Comparison of ENCODE assay signal across 15 cellular contexts in the genomic region with DNA sequence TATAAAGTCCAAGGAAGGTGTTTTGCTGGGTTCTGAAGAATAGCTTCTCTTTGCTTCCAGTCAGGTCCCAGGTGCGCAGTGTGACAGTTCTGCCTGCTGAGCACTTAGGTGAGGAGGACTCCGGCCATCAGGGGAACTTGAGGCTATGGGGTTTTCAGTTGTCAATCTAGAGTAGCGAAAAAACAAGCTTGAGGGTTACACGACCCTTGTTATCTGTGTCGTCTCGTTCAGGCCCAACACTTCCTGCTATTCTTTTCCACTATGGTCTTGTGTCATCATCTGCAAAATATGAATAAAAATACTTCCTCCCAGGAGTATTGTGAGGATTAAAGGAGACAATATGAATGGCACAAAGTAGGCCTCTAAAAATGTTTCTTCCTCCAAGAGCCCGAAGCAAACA. TPM values are rescaled to one million over a fixed set of nuclear protein-coding genes. Genes with fewer than 3 reads are reported as not detected.
DNase-seq lines count a peak whose midpoint lies in the region; ATAC-seq, FAIRE-seq and TF ChIP-seq lines count a peak whose summit lies in the region.
"Had no signal": no experiment of that assay in that cellular context is flagged by ENCODE, and none has a peak within 500 bp of the region (broad histone marks: within the 10 kb centered on the region; RNA-seq: fewer than 3 reads in every experiment).

No MANE protein-coding gene starts in this region.

- DNase-seq in GF-D8 (lab: John Stamatoyannopoulos, UW) = peak; percentile 55
- peak; percentile 54 for DNase-seq in NB4 (ENCODE audit: low read depth)
- DNase-seq in trophoblast cell = no peak
- no peak for DNase-seq in HFFc6
- no peak for DNase-seq in RWPE1 (ENCODE audit: low spot score)
- no peak for DNase-seq in HTR-8/SVneo (ENCODE audit: insufficient read length, low spot score)
- DNase-seq: H9; IMR-90; mesenchymal stem cell; NCI-H2171 treated with DMSO at 0.1 percent for 48 hours; nucleus accumbens; small intestine; stimulated activated naive CD4-positive, alpha-beta T cell treated with Interleukin-2 at 50 U/mL for 16 hours had no signal

- H2AK5ac ChIP-seq in trophoblast cell (ENCODE audit: low read length) = no peak overlapping the region

- no peak overlapping the region for H3K4ac ChIP-seq in trophoblast cell (ENCODE audit: low read depth, low read length)

- H3K79me1 ChIP-seq in trophoblast cell (ENCODE audit: low read length) = peaks cover 4% of the 10 kb centered on the region

- H3K27ac Mint-ChIP-seq in HFFc6 = no peak overlapping the region

- peak overlapping the region; percentile 60 for H3K23ac ChIP-seq in trophoblast cell (ENCODE audit: low read length)

- no peak for FAIRE-seq in HTR-8/SVneo (lab: Jason Lieb, UNC)
- FAIRE-seq: small intestine had no signal

- ATAC-seq in HG03442 (IDR thresholded peaks at IDR 0.05; ENCODE audit: unreplicated experiment) = no peak

- H2AFZ ChIP-seq in trophoblast cell (ENCODE audit: insufficient read depth, low read length, poor library complexity) = no peak overlapping the region

- H4K12ac ChIP-seq in trophoblast cell (ENCODE audit: low read depth, low read length) = no peak overlapping the region

- no peaks in the 10 kb centered on the region for H3K79me2 ChIP-seq in trophoblast cell (ENCODE audit: control insufficient read depth, insufficient read depth, low read length, poor library complexity)

- H3K4me1 ChIP-seq in esophagus (ENCODE audit: control insufficient read depth in 2 of 2, insufficient read depth in 2 of 2, low read length in 1 of 2) = peaks cover 9 to 18% of the 10 kb centered on the region in 2 donors
- H3K4me1 ChIP-seq in trophoblast cell (ENCODE audit: control insufficient read depth in 1 of 2, insufficient read depth in 2 of 2, low read length in 2 of 2) = peaks cover 3 to 8% of the 10 kb centered on the region in 2 experiments

- no peaks in the 10 kb centered on the region for H3K36me3 Mint-ChIP-seq in HFFc6 (ENCODE audit: low read depth)

- H4K91ac ChIP-seq in trophoblast cell (ENCODE audit: low read depth, low read length) = no peak overlapping the region

- peaks cover 2% of the 10 kb centered on the region for H3K27me3 Mint-ChIP-seq in HFFc6 (ENCODE audit: insufficient read depth)

- H3K36me3 ChIP-seq in esophagus (ENCODE audit: control insufficient read depth in 2 of 2, insufficient read depth in 2 of 2, low read length in 1 of 2) = no peaks in the 10 kb centered on the region
- H3K36me3 ChIP-seq in trophoblast cell (ENCODE audit: control insufficient read depth in 1 of 2, insufficient read depth in 2 of 2, low read length in 2 of 2) = no peaks in the 10 kb centered on the region

- H3K4me2 ChIP-seq in trophoblast cell (ENCODE audit: low read length) = no peak overlapping the region

- H3K9me3 ChIP-seq in esophagus (ENCODE audit: control insufficient read depth in 2 of 2, insufficient read depth in 1 of 2, low read depth in 1 of 2, low read length in 1 of 2) = no peaks in the 10 kb centered on the region
- H3K9me3 ChIP-seq in trophoblast cell (ENCODE audit: insufficient read depth, low read depth, low read length) = no peaks in the 10 kb centered on the region

- no peak overlapping the region for H3K4me3 ChIP-seq in NB4 (ENCODE audit: low read depth, low read length)
- no peak overlapping the region for H3K4me3 ChIP-seq in esophagus (ENCODE audit: low read depth in 1 of 2, low read length in 2 of 2)
- no peak overlapping the region for H3K4me3 ChIP-seq in trophoblast cell (ENCODE audit: low read depth, low read length)

- no peak overlapping the region for H2BK5ac ChIP-seq in trophoblast cell (ENCODE audit: low read depth, low read length, poor library complexity)

- H3K4me1 Mint-ChIP-seq in HFFc6 (ENCODE audit: low read depth) = peaks cover 11% of the 10 kb centered on the region

- no peak overlapping the region for H3K4me3 Mint-ChIP-seq in HFFc6
- H3K4me3 Mint-ChIP-seq: H9 had no signal

- H3K9ac ChIP-seq in trophoblast cell (ENCODE audit: low read length) = no peak overlapping the region

- POLR2A ChIA-PET in RWPE1 (lab: Yijun Ruan, JAX; ENCODE audit: low non-redundant PET) = no interaction called here

- CTCF ChIA-PET in RWPE1 (lab: Yijun Ruan, JAX) = interaction anchor here (0.6 to 1.0 kb wide), 3 partner anchors 9 to 196 kb away, joined by 3 to 5 read pairs (median 4); no protein-coding TSS in a partner anchor

- TF ChIP-seq CTCF in NB4 (IDR thresholded peaks at IDR 0.05; ENCODE audit: low read depth, low read length) (no peak), HFFc6 (IDR thresholded peaks at IDR 0.05) (no peak), RWPE1 (conservative IDR thresholded peaks at IDR 0.05; ENCODE audit: low read depth) (no peak)

- no peak for TF ChIP-seq POLR2A in NB4 (IDR thresholded peaks at IDR 0.05; ENCODE audit: extremely low read depth, insufficient read length)

- no peak overlapping the region for H3K18ac ChIP-seq in trophoblast cell (ENCODE audit: low read length)

- H3K14ac ChIP-seq in trophoblast cell (ENCODE audit: low read length) = no peak overlapping the region

- 69 to 73% methylated on average over 7 of the region's 7 CpGs for WGBS in esophagus, 2 donors
- WGBS in trophoblast cell (ENCODE audit: extremely low coverage, insufficient coverage, insufficient read length) = no CpG with 5 or more reads among the region's 7 CpGs

- no peak overlapping the region for H4K8ac ChIP-seq in trophoblast cell (ENCODE audit: low read depth, low read length)

- no peak overlapping the region for H2BK12ac ChIP-seq in trophoblast cell (ENCODE audit: low read length)

- no peaks in the 10 kb centered on the region for H3K27me3 ChIP-seq in esophagus (ENCODE audit: control insufficient read depth in 1 of 2, insufficient read depth in 2 of 2, low read length in 2 of 2)
- no peaks in the 10 kb centered on the region for H3K27me3 ChIP-seq in trophoblast cell (ENCODE audit: insufficient read depth, low read length)

- H2BK120ac ChIP-seq in trophoblast cell (ENCODE audit: insufficient read depth, low read length, poor library complexity) = no peak overlapping the region

- peak overlapping the region; percentile 49 to 64 for H3K27ac ChIP-seq in esophagus (ENCODE audit: low read depth in 2 of 2, low read length in 1 of 2)
- no peak overlapping the region for H3K27ac ChIP-seq in trophoblast cell (ENCODE audit: low read depth, low read length)
- H3K27ac ChIP-seq in RWPE1 = no peak overlapping the region

- H3K9me3 Mint-ChIP-seq in HFFc6 = no peaks in the 10 kb centered on the region
- H3K9me3 Mint-ChIP-seq: H9 had no signal

RNA-seq across cellular contexts. Expression of gene RCBTB2, which starts 40.3 kb away (rescaled TPM):
- 10 to 100 TPM in 1 of 2 donors, 1 to 10 TPM in 1; 8.7 to 15.0 TPM for polyA plus RNA-seq in esophagus
- 3.6 and 4.2 TPM in 2 replicates for polyA plus RNA-seq in trophoblast cell (2013)
- total RNA-seq in HFFc6 (2021; fragmentation: NEBNext Ultra II Directional; extraction: Animal tissue kit (Norgen Biotek cat#: 25700)) = 1 to 10 TPM; 6.6 to 9.3 (median 7.5) TPM

Comparison
In these comparisons a context has a peak if more than half of its experiments do, and no peak if none do; other contexts are left out.
1. DNase-seq: peak in GF-D8 (single experiment) and NB4 (single experiment); none in trophoblast cell (0 of 2), HFFc6 (single experiment), RWPE1 (single experiment) and HTR-8/SVneo (single experiment).
2. H3K27ac ChIP-seq: peak in esophagus (2 of 2); none in trophoblast cell (single experiment) and RWPE1 (single experiment).